Comparison of ENCODE assay signal across 7 cellular contexts in the genomic region with DNA sequence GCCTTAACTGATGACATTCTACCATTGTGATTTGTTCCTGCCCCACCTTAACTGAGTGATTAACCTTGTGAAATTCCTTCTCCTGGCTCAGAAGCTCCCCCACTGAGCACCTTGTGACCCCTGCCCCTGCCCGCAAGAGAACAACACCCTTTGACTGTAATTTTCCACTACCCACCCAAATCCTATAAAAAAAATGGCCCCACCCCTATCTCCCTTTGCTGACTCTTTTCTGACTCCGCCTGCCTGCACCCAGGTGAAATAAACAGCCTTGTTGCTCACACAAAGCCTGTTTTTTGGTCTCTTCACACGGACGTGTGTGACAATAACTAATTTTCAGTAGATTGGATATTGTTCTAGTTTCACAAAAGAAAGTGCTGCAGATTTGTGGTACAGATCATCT.
A peak's percentile ranks its signal among the peaks of the same experiment; 100 is the strongest.
DNase-seq lines count a peak whose midpoint lies in the region; ATAC-seq, FAIRE-seq and TF ChIP-seq lines count a peak whose summit lies in the region.
"Not testable (repeated sequence)": the region's sequence is repeated elsewhere in the genome, so short reads cannot be mapped to it uniquely, and the experiment has no call there.

No MANE protein-coding gene starts in this region.

- not testable (repeated sequence) for H3K18ac ChIP-seq in H1 (ENCODE audit: extremely low read depth, low read length)

- RAD21 ChIA-PET in HCT116 (lab: Charles Lee; ENCODE audit: low non-redundant PET in 1 of 2, low total read pairs in 2 of 2, uncharacterized antibody in 2 of 2, unreplicated experiment in 2 of 2): not testable (repeated sequence)

- not testable (repeated sequence) for H2BK120ac ChIP-seq in H1 (replicated peaks; ENCODE audit: low read depth, low read length)

- not testable (repeated sequence) for H3K27me3 Mint-ChIP-seq in neural progenitor cell (ENCODE audit: insufficient read depth, low read depth)

- POLR2A ChIA-PET in HCT116 (lab: Charles Lee): not testable (repeated sequence)
- POLR2A ChIA-PET in H1 (lab: Charles Lee; ENCODE audit: partially characterized antibody): interaction anchor here (1.4 kb wide), 1 partner anchor 13 kb away, joined by 3 read pairs; no protein-coding TSS in a partner anchor

- peak overlapping the region; percentile 79; the same call in 1 of the 2 replicates for H2BK5ac ChIP-seq in H1 (ENCODE audit: low read depth, low read length)

- H3K4me2 ChIP-seq in HCT116 (ENCODE audit: low read length): peak overlapping the region; percentile 43; the same call in 1 of the 2 replicates
- not testable (repeated sequence) for H3K4me2 ChIP-seq in H1 (ENCODE audit: insufficient read depth in 1 of 2, low read depth in 2 of 2, low read length in 2 of 2)
- peak overlapping the region; percentile 49 for H3K4me2 ChIP-seq in neural progenitor cell

- peaks cover 51% of the 10 kb centered on the region for H3K4me1 ChIP-seq in ES-I3 (ENCODE audit: insufficient read depth, low read length)
- peaks cover 10 to 18% of the 10 kb centered on the region in 2 experiments for H3K4me1 ChIP-seq in HCT116 (ENCODE audit: control insufficient read depth in 1 of 2, insufficient read depth in 2 of 2, low read length in 2 of 2)
- peaks cover 48% of the 10 kb centered on the region for H3K4me1 ChIP-seq in HUES64 (ENCODE audit: insufficient read depth, low read length)
- H3K4me1 ChIP-seq in H1 (replicated peaks in 1 of 4; ENCODE audit: control insufficient read depth in 3 of 4, insufficient read depth in 4 of 4, low read length in 3 of 4): peaks cover 4 to 28% (median 11%) of the 10 kb centered on the region in 4 experiments; a peak in 6 of 7 replicates
- H3K4me1 ChIP-seq in iPS-20b (ENCODE audit: insufficient read depth, low read length): peaks cover 36% of the 10 kb centered on the region
- H3K4me1 ChIP-seq in neural progenitor cell: peaks cover 36% of the 10 kb centered on the region

- H3K4ac ChIP-seq in H1 (replicated peaks; ENCODE audit: insufficient read length, low read depth, low read length): not testable (repeated sequence)

- not testable (repeated sequence) for H3K36me3 Mint-ChIP-seq in neural progenitor cell

- peaks cover 30% of the 10 kb centered on the region for H3K4me1 Mint-ChIP-seq in neural progenitor cell

- peak overlapping the region; percentile 4 for H3K27ac Mint-ChIP-seq in neural progenitor cell

- not testable (repeated sequence) for H2BK15ac ChIP-seq in H1 (ENCODE audit: low read length)

- not testable (repeated sequence) for H3K14ac ChIP-seq in H1 (ENCODE audit: insufficient read length)

- not testable (repeated sequence) for H3K9me3 Mint-ChIP-seq in neural progenitor cell

- H4K20me1 ChIP-seq in HCT116 (ENCODE audit: insufficient read depth); H1 (replicated peaks in 1 of 2; ENCODE audit: control insufficient read depth in 1 of 2, insufficient read depth in 2 of 2, low read length in 2 of 2); neural progenitor cell (ENCODE audit: low read depth): not testable (repeated sequence)

- H3K36me3 ChIP-seq in ES-I3 (ENCODE audit: insufficient read depth, low read length); HCT116 (ENCODE audit: control insufficient read depth in 1 of 2, insufficient read depth in 2 of 2, low read length in 2 of 2); HUES64 (ENCODE audit: insufficient read depth, low read length); H1 (ENCODE audit: control insufficient read depth in 2 of 4, insufficient read depth in 4 of 4, low read length in 3 of 4); iPS-20b (ENCODE audit: insufficient read depth, low read depth, low read length); neural progenitor cell: not testable (repeated sequence)

- not testable (repeated sequence) for TF ChIP-seq RAD21 in HCT116 (IDR thresholded peaks at IDR 0.05; ENCODE audit: low read depth); H1 (IDR thresholded peaks at IDR 0.05 in 1 of 2, conservative IDR thresholded peaks at IDR 0.05 in 1 of 2; ENCODE audit: low read depth in 2 of 2, low read length in 2 of 2)

- not testable (repeated sequence) for H3K23ac ChIP-seq in H1 (ENCODE audit: insufficient read length)

- not testable (repeated sequence) for H3K27ac ChIP-seq in HCT116 (ENCODE audit: low read depth, low read length); H1 (ENCODE audit: low read depth, low read length); iPS-20b (ENCODE audit: low read length); neural progenitor cell
- peak overlapping the region; percentile 72 for H3K27ac ChIP-seq in HUES64 (ENCODE audit: low read depth, low read length)

- CTCF ChIA-PET in HCT116 (lab: Charles Lee); H1 (lab: Charles Lee; ENCODE audit: partially characterized antibody): not testable (repeated sequence)

- not testable (repeated sequence) for H3K27me3 ChIP-seq in HCT116 (ENCODE audit: insufficient read depth, low read length); HUES64 (ENCODE audit: insufficient read depth, low read length); H1 (replicated peaks in 1 of 4; ENCODE audit: control insufficient read depth in 3 of 4, extremely low read depth in 1 of 4, insufficient read depth in 3 of 4, low read length in 3 of 4); iPS-20b (ENCODE audit: insufficient read depth, low read length); neural progenitor cell

- peak overlapping the region; percentile 64 for H2AFZ ChIP-seq in HCT116 (ENCODE audit: low read depth, low read length, poor library complexity, severe bottlenecking)
- H2AFZ ChIP-seq in H1 (ENCODE audit: low read length); neural progenitor cell (replicated peaks): not testable (repeated sequence)

- FAIRE-seq in H1 (lab: Jason Lieb, UNC): not testable (repeated sequence)

- not testable (repeated sequence) for H3K4me3 Mint-ChIP-seq in neural progenitor cell

- not testable (repeated sequence) for H3K4me3 ChIP-seq in HCT116 (replicated peaks in 1 of 2; ENCODE audit: low read depth in 1 of 2, low read length in 2 of 2); HUES64 (ENCODE audit: low read length); H1 (ENCODE audit: extremely low read depth in 1 of 4, insufficient read depth in 2 of 4, low read depth in 3 of 4, low read length in 4 of 4); iPS-20b (ENCODE audit: low read length); neural progenitor cell

- not testable (repeated sequence) for H3K79me1 ChIP-seq in H1 (ENCODE audit: low read depth, low read length)

- H4K91ac ChIP-seq in H1 (replicated peaks; ENCODE audit: insufficient read length, low read length): not testable (repeated sequence)

- H4K8ac ChIP-seq in H1 (ENCODE audit: extremely low read depth, insufficient read depth, low read length): not testable (repeated sequence)

- H3K9me2 ChIP-seq in HCT116 (ENCODE audit: insufficient read depth): not testable (repeated sequence)

- H3K23me2 ChIP-seq in H1 (ENCODE audit: low read depth, low read length): not testable (repeated sequence)

- H4K5ac ChIP-seq in H1 (ENCODE audit: insufficient read length, low read depth, low read length): peak overlapping the region; percentile 92

- TF ChIP-seq CTCF in HCT116 (IDR thresholded peaks at IDR 0.05 in 2 of 3, conservative IDR thresholded peaks at IDR 0.05 in 1 of 3; ENCODE audit: borderline replicate concordance in 1 of 3, insufficient read depth in 1 of 3, low read depth in 2 of 3, low read length in 2 of 3); H1 (IDR thresholded peaks at IDR 0.05; ENCODE audit: control extremely low read depth in 1 of 3, insufficient read depth in 1 of 3, low read depth in 1 of 3, low read length in 3 of 3); neural progenitor cell (IDR thresholded peaks at IDR 0.05): not testable (repeated sequence)

- peak overlapping the region; percentile 24; the same call in 1 of the 2 replicates for H3K9ac ChIP-seq in ES-I3 (ENCODE audit: low read depth, low read length)
- not testable (repeated sequence) for H3K9ac ChIP-seq in HCT116 (ENCODE audit: low read length); H1 (replicated peaks in 1 of 4; ENCODE audit: extremely low read depth in 1 of 4, low read depth in 3 of 4, low read length in 3 of 4); neural progenitor cell
- peak overlapping the region; percentile 19; the same call in 1 of the 2 replicates for H3K9ac ChIP-seq in HUES64 (ENCODE audit: low read depth, low read length)
- H3K9ac ChIP-seq in iPS-20b (ENCODE audit: low read depth, low read length): peak overlapping the region; percentile 64; the same call in 1 of the 2 replicates

- intact Hi-C loops in HCT116 (cut with micrococcal nuclease): not testable (repeated sequence)

- WGBS in HUES64: 32% methylated on average over 4 of the region's 4 CpGs
- 37% methylated on average over 3 of the region's 4 CpGs; no CpG with 5 or more reads in 1 of the 2 experiments for WGBS in H1 (ENCODE audit: extremely low coverage in 1 of 2, insufficient coverage in 1 of 2, insufficient read length in 1 of 2, insufficient replicate concordance in 2 of 2, low coverage in 1 of 2, low lambda C conversion rate in 2 of 2, missing lambda C conversion rate in 1 of 2), 2 experiments

- H2AK5ac ChIP-seq in H1 (ENCODE audit: low read depth, low read length): not testable (repeated sequence)

- H3F3A ChIP-seq in neural progenitor cell (ENCODE audit: low read depth): not testable (repeated sequence)

- H2BK20ac ChIP-seq in H1 (ENCODE audit: low read length): peak overlapping the region; percentile 98

- not testable (repeated sequence) for H3K56ac ChIP-seq in H1 (replicated peaks; ENCODE audit: insufficient read length, low read depth, low read length)

- TF ChIP-seq EP300 in H1 (IDR thresholded peaks at IDR 0.05; ENCODE audit: borderline replicate concordance in 1 of 2, low read depth in 2 of 2, low read length in 2 of 2): not testable (repeated sequence)

- DNase-seq in HCT116 (ENCODE audit: low read depth, low spot score); neural progenitor cell (ENCODE audit: low spot score): not testable (repeated sequence)
- DNase-seq in H1 (ENCODE audit: low read depth in 1 of 2, low spot score in 2 of 2): peak; percentile 23 to 51
- peak; percentile 21 for DNase-seq in renal cortical epithelial cell (ENCODE audit: low read depth)

- TF ChIP-seq POLR2A in HCT116 (IDR thresholded peaks at IDR 0.05; ENCODE audit: borderline replicate concordance, extremely low read depth, insufficient read depth, insufficient read length); H1 (IDR thresholded peaks at IDR 0.05; ENCODE audit: control extremely low read depth in 1 of 2, low read depth in 2 of 2, low read length in 2 of 2): not testable (repeated sequence)

- not testable (repeated sequence) for H2BK12ac ChIP-seq in H1 (ENCODE audit: low read depth, low read length)

- not testable (repeated sequence) for H3K9me3 ChIP-seq in ES-I3 (ENCODE audit: control insufficient read depth, insufficient read depth, low read length); HCT116 (ENCODE audit: control insufficient read depth in 1 of 2, insufficient read depth in 1 of 2, low read depth in 1 of 2, low read length in 2 of 2); HUES64 (ENCODE audit: insufficient read depth, low read depth, low read length); H1 (ENCODE audit: insufficient read depth in 2 of 2, low read depth in 1 of 2, low read length in 1 of 2); iPS-20b (ENCODE audit: insufficient read depth, low read depth, low read length); neural progenitor cell (ENCODE audit: low read depth)

- not testable (repeated sequence) for H3K79me2 ChIP-seq in HCT116 (ENCODE audit: insufficient read depth, low read length); H1 (ENCODE audit: control insufficient read depth in 1 of 2, insufficient read depth in 2 of 2, low read length in 2 of 2); neural progenitor cell (ENCODE audit: low read depth)

- not testable (repeated sequence) for BruUV-seq in HCT116 (replicated peaks; lab: Mats Ljungman, UMichigan)

- peak; percentile 36; the same call in 1 of the 2 replicates for ATAC-seq in HCT116
